2 cellular contexts compared by ENCODE assay signal in the genomic region with DNA sequence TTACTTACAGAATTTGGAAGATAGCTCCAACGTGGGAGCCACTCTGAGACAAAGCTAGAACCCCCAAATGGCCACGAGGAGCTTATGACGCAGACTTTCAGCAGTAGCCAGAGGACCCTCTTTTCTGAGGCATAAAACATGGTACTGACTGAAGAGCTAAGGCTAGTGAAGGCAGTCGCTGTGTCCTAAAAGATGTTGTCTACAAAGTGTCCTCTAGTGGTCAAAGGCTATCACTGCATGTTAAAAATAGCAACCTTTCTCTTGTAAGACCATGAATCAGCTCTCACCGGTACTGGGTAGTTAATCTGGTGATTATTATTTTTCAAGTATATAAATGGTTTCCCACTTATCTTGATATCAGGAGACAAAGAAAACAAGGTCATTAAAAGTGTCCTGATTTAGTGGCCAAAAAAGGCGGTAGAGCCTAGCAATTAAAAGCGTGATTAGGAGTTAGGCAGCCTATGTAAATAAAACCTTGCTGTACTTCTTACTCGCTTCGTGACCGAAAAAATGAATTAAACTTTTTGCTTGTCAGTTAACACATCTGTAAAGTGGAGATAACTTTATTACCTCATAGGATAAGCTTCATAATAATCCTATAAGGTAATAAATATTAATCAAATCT.
TF ChIP-seq lines count a peak whose summit lies in the region.

No MANE protein-coding gene starts in this region.

TF ChIP-seq in GM23338, 12 proteins besides CTCF, POLR2A, EP300 and RAD21:
- TF ChIP-seq ZNF331 (CRISPR knock-in tag; IDR thresholded peaks at IDR 0.05; ENCODE audit: low read depth) (no peak), EZH2phosphoT487 (IDR thresholded peaks at IDR 0.05; ENCODE audit: unreplicated experiment) (no peak), ZNF114 (CRISPR knock-in tag; IDR thresholded peaks at IDR 0.05) (no peak), CREB1 (CRISPR knock-in tag; IDR thresholded peaks at IDR 0.05; ENCODE audit: low read depth) (no peak), JUNB (IDR thresholded peaks at IDR 0.05; ENCODE audit: unreplicated experiment) (no peak)
- TF ChIP-seq, protein P1, sequence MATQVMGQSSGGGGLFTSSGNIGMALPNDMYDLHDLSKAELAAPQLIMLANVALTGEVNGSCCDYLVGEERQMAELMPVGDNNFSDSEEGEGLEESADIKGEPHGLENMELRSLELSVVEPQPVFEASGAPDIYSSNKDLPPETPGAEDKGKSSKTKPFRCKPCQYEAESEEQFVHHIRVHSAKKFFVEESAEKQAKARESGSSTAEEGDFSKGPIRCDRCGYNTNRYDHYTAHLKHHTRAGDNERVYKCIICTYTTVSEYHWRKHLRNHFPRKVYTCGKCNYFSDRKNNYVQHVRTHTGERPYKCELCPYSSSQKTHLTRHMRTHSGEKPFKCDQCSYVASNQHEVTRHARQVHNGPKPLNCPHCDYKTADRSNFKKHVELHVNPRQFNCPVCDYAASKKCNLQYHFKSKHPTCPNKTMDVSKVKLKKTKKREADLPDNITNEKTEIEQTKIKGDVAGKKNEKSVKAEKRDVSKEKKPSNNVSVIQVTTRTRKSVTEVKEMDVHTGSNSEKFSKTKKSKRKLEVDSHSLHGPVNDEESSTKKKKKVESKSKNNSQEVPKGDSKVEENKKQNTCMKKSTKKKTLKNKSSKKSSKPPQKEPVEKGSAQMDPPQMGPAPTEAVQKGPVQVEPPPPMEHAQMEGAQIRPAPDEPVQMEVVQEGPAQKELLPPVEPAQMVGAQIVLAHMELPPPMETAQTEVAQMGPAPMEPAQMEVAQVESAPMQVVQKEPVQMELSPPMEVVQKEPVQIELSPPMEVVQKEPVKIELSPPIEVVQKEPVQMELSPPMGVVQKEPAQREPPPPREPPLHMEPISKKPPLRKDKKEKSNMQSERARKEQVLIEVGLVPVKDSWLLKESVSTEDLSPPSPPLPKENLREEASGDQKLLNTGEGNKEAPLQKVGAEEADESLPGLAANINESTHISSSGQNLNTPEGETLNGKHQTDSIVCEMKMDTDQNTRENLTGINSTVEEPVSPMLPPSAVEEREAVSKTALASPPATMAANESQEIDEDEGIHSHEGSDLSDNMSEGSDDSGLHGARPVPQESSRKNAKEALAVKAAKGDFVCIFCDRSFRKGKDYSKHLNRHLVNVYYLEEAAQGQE (IDR thresholded peaks at IDR 0.05; ENCODE audit: unreplicated experiment) = no peak
- TF ChIP-seq, protein P2, sequence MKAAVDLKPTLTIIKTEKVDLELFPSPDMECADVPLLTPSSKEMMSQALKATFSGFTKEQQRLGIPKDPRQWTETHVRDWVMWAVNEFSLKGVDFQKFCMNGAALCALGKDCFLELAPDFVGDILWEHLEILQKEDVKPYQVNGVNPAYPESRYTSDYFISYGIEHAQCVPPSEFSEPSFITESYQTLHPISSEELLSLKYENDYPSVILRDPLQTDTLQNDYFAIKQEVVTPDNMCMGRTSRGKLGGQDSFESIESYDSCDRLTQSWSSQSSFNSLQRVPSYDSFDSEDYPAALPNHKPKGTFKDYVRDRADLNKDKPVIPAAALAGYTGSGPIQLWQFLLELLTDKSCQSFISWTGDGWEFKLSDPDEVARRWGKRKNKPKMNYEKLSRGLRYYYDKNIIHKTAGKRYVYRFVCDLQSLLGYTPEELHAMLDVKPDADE (IDR thresholded peaks at IDR 0.05) = no peak
TF ChIP-seq in GM23338: peak in this region for 0.

TF ChIP-seq in IMR-90, 13 proteins besides CTCF, POLR2A, EP300 and RAD21:
- TF ChIP-seq CEBPB (IDR thresholded peaks at IDR 0.05; ENCODE audit: low read depth, low read length) = no peak
- peak; percentile 27; the same call in 1 of the 2 replicates for TF ChIP-seq SMC3 (IDR thresholded peaks at IDR 0.05; ENCODE audit: low read depth, low read length)
